Comparison of ENCODE assay signal across 1 cellular context in the genomic region with DNA sequence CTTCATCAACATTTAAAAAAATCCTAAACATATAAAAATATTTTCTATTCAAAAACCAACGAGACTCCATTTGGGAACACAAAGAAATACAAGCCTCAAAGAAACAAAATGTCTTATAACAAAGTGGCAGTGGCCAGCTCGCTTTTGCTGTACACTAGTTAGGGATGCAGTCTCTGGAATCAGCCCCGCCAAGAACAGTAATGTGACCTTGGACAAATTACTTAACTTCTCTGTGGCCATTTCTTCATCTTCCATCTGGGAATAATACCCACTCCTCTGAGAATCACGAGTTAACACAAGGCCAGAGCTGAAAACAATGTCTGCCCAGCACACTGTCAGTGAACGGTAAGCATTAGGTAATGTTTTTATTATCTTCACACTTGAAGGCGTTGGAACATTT.
TF ChIP-seq lines count a peak whose summit lies in the region.

No MANE protein-coding gene starts in this region.

TF ChIP-seq in SK-N-SH, 30 proteins besides CTCF, POLR2A, EP300 and RAD21:
- TF ChIP-seq NFIC (IDR thresholded peaks at IDR 0.05; ENCODE audit: borderline replicate concordance), result no peak
- TF ChIP-seq TEAD4 (IDR thresholded peaks at IDR 0.05; ENCODE audit: borderline replicate concordance, insufficient read depth), result no peak
- TF ChIP-seq MXI1 (IDR thresholded peaks at IDR 0.05; ENCODE audit: low read depth, low read length), result no peak
- no peak for TF ChIP-seq ELF1 (IDR thresholded peaks at IDR 0.05)
- TF ChIP-seq, protein P1, sequence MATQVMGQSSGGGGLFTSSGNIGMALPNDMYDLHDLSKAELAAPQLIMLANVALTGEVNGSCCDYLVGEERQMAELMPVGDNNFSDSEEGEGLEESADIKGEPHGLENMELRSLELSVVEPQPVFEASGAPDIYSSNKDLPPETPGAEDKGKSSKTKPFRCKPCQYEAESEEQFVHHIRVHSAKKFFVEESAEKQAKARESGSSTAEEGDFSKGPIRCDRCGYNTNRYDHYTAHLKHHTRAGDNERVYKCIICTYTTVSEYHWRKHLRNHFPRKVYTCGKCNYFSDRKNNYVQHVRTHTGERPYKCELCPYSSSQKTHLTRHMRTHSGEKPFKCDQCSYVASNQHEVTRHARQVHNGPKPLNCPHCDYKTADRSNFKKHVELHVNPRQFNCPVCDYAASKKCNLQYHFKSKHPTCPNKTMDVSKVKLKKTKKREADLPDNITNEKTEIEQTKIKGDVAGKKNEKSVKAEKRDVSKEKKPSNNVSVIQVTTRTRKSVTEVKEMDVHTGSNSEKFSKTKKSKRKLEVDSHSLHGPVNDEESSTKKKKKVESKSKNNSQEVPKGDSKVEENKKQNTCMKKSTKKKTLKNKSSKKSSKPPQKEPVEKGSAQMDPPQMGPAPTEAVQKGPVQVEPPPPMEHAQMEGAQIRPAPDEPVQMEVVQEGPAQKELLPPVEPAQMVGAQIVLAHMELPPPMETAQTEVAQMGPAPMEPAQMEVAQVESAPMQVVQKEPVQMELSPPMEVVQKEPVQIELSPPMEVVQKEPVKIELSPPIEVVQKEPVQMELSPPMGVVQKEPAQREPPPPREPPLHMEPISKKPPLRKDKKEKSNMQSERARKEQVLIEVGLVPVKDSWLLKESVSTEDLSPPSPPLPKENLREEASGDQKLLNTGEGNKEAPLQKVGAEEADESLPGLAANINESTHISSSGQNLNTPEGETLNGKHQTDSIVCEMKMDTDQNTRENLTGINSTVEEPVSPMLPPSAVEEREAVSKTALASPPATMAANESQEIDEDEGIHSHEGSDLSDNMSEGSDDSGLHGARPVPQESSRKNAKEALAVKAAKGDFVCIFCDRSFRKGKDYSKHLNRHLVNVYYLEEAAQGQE (IDR thresholded peaks at IDR 0.05; ENCODE audit: low read depth, low read length), result no peak
- TF ChIP-seq, protein P2, sequence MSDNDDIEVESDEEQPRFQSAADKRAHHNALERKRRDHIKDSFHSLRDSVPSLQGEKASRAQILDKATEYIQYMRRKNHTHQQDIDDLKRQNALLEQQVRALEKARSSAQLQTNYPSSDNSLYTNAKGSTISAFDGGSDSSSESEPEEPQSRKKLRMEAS (IDR thresholded peaks at IDR 0.05; ENCODE audit: low read depth), result no peak
- no peak for TF ChIP-seq EZH2phosphoT487 (IDR thresholded peaks at IDR 0.05; ENCODE audit: borderline replicate concordance, low read depth)
- no peak for TF ChIP-seq POLR2AphosphoS5 (IDR thresholded peaks at IDR 0.05; ENCODE audit: low read depth, low read length)
- no peak for TF ChIP-seq GABPA (IDR thresholded peaks at IDR 0.05; ENCODE audit: low read depth)
- no peak for TF ChIP-seq SIN3A (IDR thresholded peaks at IDR 0.05; ENCODE audit: borderline replicate concordance, low read depth, low read length)
- TF ChIP-seq, protein P3, sequence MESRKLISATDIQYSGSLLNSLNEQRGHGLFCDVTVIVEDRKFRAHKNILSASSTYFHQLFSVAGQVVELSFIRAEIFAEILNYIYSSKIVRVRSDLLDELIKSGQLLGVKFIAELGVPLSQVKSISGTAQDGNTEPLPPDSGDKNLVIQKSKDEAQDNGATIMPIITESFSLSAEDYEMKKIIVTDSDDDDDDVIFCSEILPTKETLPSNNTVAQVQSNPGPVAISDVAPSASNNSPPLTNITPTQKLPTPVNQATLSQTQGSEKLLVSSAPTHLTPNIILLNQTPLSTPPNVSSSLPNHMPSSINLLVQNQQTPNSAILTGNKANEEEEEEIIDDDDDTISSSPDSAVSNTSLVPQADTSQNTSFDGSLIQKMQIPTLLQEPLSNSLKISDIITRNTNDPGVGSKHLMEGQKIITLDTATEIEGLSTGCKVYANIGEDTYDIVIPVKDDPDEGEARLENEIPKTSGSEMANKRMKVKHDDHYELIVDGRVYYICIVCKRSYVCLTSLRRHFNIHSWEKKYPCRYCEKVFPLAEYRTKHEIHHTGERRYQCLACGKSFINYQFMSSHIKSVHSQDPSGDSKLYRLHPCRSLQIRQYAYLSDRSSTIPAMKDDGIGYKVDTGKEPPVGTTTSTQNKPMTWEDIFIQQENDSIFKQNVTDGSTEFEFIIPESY (IDR thresholded peaks at IDR 0.05; ENCODE audit: borderline replicate concordance, low read depth), result no peak
- TF ChIP-seq, protein P4, sequence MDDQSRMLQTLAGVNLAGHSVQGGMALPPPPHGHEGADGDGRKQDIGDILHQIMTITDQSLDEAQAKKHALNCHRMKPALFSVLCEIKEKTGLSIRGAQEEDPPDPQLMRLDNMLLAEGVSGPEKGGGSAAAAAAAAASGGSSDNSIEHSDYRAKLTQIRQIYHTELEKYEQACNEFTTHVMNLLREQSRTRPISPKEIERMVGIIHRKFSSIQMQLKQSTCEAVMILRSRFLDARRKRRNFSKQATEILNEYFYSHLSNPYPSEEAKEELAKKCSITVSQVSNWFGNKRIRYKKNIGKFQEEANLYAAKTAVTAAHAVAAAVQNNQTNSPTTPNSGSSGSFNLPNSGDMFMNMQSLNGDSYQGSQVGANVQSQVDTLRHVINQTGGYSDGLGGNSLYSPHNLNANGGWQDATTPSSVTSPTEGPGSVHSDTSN (IDR thresholded peaks at IDR 0.05), result no peak
- TF ChIP-seq RXRA (IDR thresholded peaks at IDR 0.05; ENCODE audit: borderline replicate concordance, low read depth), result no peak
- TF ChIP-seq TAF1 (IDR thresholded peaks at IDR 0.05; ENCODE audit: borderline replicate concordance, low read depth, low read length), result no peak
- TF ChIP-seq, protein P5, sequence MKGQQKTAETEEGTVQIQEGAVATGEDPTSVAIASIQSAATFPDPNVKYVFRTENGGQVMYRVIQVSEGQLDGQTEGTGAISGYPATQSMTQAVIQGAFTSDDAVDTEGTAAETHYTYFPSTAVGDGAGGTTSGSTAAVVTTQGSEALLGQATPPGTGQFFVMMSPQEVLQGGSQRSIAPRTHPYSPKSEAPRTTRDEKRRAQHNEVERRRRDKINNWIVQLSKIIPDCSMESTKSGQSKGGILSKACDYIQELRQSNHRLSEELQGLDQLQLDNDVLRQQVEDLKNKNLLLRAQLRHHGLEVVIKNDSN (IDR thresholded peaks at IDR 0.05; ENCODE audit: borderline replicate concordance, low read depth), result no peak
- TF ChIP-seq TCF12 (IDR thresholded peaks at IDR 0.05), result no peak
- no peak for TF ChIP-seq FOXM1 (IDR thresholded peaks at IDR 0.05; ENCODE audit: low read depth)
- no peak for TF ChIP-seq YY1 (IDR thresholded peaks at IDR 0.05; ENCODE audit: low read depth)
- no peak for TF ChIP-seq GATA2 (CRISPR knock-in tag; IDR thresholded peaks at IDR 0.05)
- TF ChIP-seq, protein P6, sequence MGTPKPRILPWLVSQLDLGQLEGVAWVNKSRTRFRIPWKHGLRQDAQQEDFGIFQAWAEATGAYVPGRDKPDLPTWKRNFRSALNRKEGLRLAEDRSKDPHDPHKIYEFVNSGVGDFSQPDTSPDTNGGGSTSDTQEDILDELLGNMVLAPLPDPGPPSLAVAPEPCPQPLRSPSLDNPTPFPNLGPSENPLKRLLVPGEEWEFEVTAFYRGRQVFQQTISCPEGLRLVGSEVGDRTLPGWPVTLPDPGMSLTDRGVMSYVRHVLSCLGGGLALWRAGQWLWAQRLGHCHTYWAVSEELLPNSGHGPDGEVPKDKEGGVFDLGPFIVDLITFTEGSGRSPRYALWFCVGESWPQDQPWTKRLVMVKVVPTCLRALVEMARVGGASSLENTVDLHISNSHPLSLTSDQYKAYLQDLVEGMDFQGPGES (IDR thresholded peaks at IDR 0.05; ENCODE audit: low read depth, low read length), result no peak
